Comparison of ENCODE assay signal across 1 cellular context in genomic region chr4:128287871-128288688, GRCh38.
TF ChIP-seq lines count a peak whose summit lies in the region.

No MANE protein-coding gene starts in this region.

TF ChIP-seq in HepG2, 621 proteins besides CTCF, POLR2A, EP300 and RAD21 (continued from another document and continues in another):
- peak; percentile 89 for TF ChIP-seq ZFY (CRISPR knock-in tag; IDR thresholded peaks at IDR 0.05)
- TF ChIP-seq DNMT3B (CRISPR knock-in tag; conservative IDR thresholded peaks at IDR 0.05) = peak; percentile 63
- TF ChIP-seq NFYB (CRISPR knock-in tag; IDR thresholded peaks at IDR 0.05) = peak; percentile 61
- peak; percentile 90 for TF ChIP-seq SALL2 (CRISPR knock-in tag; IDR thresholded peaks at IDR 0.05)
- peak; percentile 90; the same call in 1 of the 2 replicates for TF ChIP-seq TERF1 (CRISPR knock-in tag; IDR thresholded peaks at IDR 0.05)
- peak; percentile 42; the same call in 1 of the 2 replicates for TF ChIP-seq CC2D1A (CRISPR knock-in tag; IDR thresholded peaks at IDR 0.05)
- TF ChIP-seq HES4 (CRISPR knock-in tag; IDR thresholded peaks at IDR 0.05; ENCODE audit: borderline replicate concordance) = peak; percentile 95
- no peak for TF ChIP-seq RFX1 (IDR thresholded peaks at IDR 0.05)
- TF ChIP-seq GLMP (CRISPR knock-in tag; IDR thresholded peaks at IDR 0.05; ENCODE audit: borderline replicate concordance) = no peak
- TF ChIP-seq ETS1 (CRISPR knock-in tag; IDR thresholded peaks at IDR 0.05) = peak; percentile 88
- TF ChIP-seq DZIP1 (CRISPR knock-in tag; IDR thresholded peaks at IDR 0.05) = peak; percentile 84; the same call in 1 of the 2 replicates
- TF ChIP-seq ZNF703 (CRISPR knock-in tag; IDR thresholded peaks at IDR 0.05; ENCODE audit: borderline replicate concordance) = peak; percentile 92; the same call in 1 of the 2 replicates
- no peak for TF ChIP-seq ZFP62 (CRISPR knock-in tag; IDR thresholded peaks at IDR 0.05)
- TF ChIP-seq GATAD2A (CRISPR knock-in tag; IDR thresholded peaks at IDR 0.05) = peak; percentile 84
- TF ChIP-seq ZNF142 (CRISPR knock-in tag; IDR thresholded peaks at IDR 0.05) = peak; percentile 84
- peak; percentile 84 for TF ChIP-seq ISL2 (CRISPR knock-in tag; IDR thresholded peaks at IDR 0.05)
- TF ChIP-seq CBX5 (CRISPR knock-in tag; IDR thresholded peaks at IDR 0.05; ENCODE audit: borderline replicate concordance) = peak; percentile 97; the same call in 1 of the 2 replicates
- TF ChIP-seq RARG (CRISPR knock-in tag; IDR thresholded peaks at IDR 0.05; ENCODE audit: low read depth) = peak; percentile 93; the same call in 1 of the 2 replicates
- TF ChIP-seq NFIB (CRISPR knock-in tag; IDR thresholded peaks at IDR 0.05; ENCODE audit: borderline replicate concordance) = no peak
- TF ChIP-seq HNRNPL (IDR thresholded peaks at IDR 0.05; ENCODE audit: low read depth, low read length) = 0 out of 2 replicates have a peak, but pooled peaks have one; percentile 69
- TF ChIP-seq MYPOP (CRISPR knock-in tag; IDR thresholded peaks at IDR 0.05) = peak; percentile 99
- peak; percentile 96 for TF ChIP-seq YEATS4 (CRISPR knock-in tag; IDR thresholded peaks at IDR 0.05; ENCODE audit: borderline replicate concordance)
- peak; percentile 98 for TF ChIP-seq DMAP1 (CRISPR knock-in tag; IDR thresholded peaks at IDR 0.05)
- peak; percentile 62; the same call in 1 of the 2 replicates for TF ChIP-seq FUBP1 (CRISPR knock-in tag; IDR thresholded peaks at IDR 0.05; ENCODE audit: borderline replicate concordance)
- TF ChIP-seq ETV5 (CRISPR knock-in tag; IDR thresholded peaks at IDR 0.05; ENCODE audit: borderline replicate concordance) = peak; percentile 74
- peak; percentile 50 for TF ChIP-seq ZEB1 (IDR thresholded peaks at IDR 0.05; ENCODE audit: insufficient replicate concordance, low read depth)
- no peak for TF ChIP-seq PBX2 (CRISPR knock-in tag; IDR thresholded peaks at IDR 0.05)
- TF ChIP-seq POLR2AphosphoS5 (IDR thresholded peaks at IDR 0.05; ENCODE audit: low read depth, low read length) = peak; percentile 74
- TF ChIP-seq FOXO4 (CRISPR knock-in tag; conservative IDR thresholded peaks at IDR 0.05) = no peak
- peak; percentile 99 for TF ChIP-seq KDM5B (CRISPR knock-in tag; IDR thresholded peaks at IDR 0.05; ENCODE audit: borderline replicate concordance)
- no peak for TF ChIP-seq ZMAT5 (CRISPR knock-in tag; IDR thresholded peaks at IDR 0.05; ENCODE audit: borderline replicate concordance, low read depth)
- peak; percentile 85 for TF ChIP-seq GLI4 (CRISPR knock-in tag; IDR thresholded peaks at IDR 0.05; ENCODE audit: borderline replicate concordance)
- 0 out of 2 replicates have a peak, but pooled peaks have one; percentile 70 for TF ChIP-seq ZSCAN22 (CRISPR knock-in tag; IDR thresholded peaks at IDR 0.05)
- peak; percentile 73; the same call in 1 of the 2 replicates for TF ChIP-seq SMAD1 (CRISPR knock-in tag; IDR thresholded peaks at IDR 0.05; ENCODE audit: borderline replicate concordance, low read depth)
- peak; percentile 95; the same call in 1 of the 2 replicates for TF ChIP-seq RNF219 (CRISPR knock-in tag; IDR thresholded peaks at IDR 0.05)
